Comparison of ENCODE assay signal across 26 cellular contexts in the genomic region with DNA sequence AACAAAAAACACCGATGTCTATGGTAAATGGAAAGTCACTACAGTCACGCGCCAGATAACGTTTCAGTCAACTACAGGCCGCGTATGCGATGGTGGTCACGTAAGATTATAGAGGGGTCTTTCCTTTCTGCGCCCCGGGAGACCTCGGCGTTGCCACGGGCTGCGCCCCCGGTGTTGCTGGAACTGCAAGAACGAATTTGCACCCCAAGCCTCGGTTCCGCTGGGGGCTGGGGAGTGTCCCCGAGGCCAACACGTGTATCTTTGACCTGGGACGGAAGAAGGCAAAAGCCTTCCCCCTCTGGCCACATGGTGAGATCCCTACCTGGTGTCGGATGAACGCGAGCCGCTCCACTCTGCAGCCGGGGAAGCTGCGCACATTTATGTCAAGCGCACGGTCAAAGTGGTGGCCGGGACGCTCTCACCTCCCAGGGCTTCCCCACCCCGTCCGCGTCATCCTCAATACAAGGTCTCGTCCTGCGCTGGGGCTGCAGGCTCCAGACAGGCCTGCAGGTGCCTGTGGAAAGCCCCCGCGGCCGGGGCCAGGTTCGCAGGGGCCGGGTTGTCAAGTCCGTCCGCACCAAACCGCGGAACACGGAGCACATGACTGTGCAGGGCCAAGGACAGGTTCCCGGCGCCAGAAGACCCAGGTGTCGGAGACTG.
"Had no signal": no experiment of that assay in that cellular context is flagged by ENCODE, and none has a peak within 500 bp of the region (broad histone marks: within the 10 kb centered on the region; RNA-seq: fewer than 3 reads in every experiment).

No MANE protein-coding gene starts in this region.

- H3K4me3 Mint-ChIP-seq: activated CD4-positive, alpha-beta memory T cell treated with anti-CD3 and anti-CD28 coated beads, Interleukin-2, amount 10 ng/mL, durations not matched to agents 7 days and 5 days; activated CD4-positive, alpha-beta T cell treated with anti-CD3 and anti-CD28 coated beads, Interleukin-2, amount 10 ng/mL, durations not matched to agents 7 days and 5 days; activated naive CD4-positive, alpha-beta T cell treated with anti-CD3 and anti-CD28 coated beads, Interleukin-2, amount 10 ng/mL, durations not matched to agents 7 days and 5 days; activated naive CD8-positive, alpha-beta T cell treated with anti-CD3 and anti-CD28 coated beads, Interleukin-2, amount 10 ng/mL, durations not matched to agents 7 days and 5 days; activated T-cell treated with anti-CD3 and anti-CD28 coated beads, Interleukin-2, amount 50 U/mL, for 24 hours; activated T-cell treated with anti-CD3 and anti-CD28 coated beads, Interleukin-2, amount 50 U/mL, for 72 hours; brain had no signal

- H3K4me1 Mint-ChIP-seq: activated CD4-positive, alpha-beta memory T cell treated with anti-CD3 and anti-CD28 coated beads, Interleukin-2, amount 10 ng/mL, durations not matched to agents 7 days and 5 days; activated CD4-positive, alpha-beta T cell treated with anti-CD3 and anti-CD28 coated beads, Interleukin-2, amount 10 ng/mL, durations not matched to agents 7 days and 5 days; activated naive CD4-positive, alpha-beta T cell treated with anti-CD3 and anti-CD28 coated beads, Interleukin-2, amount 10 ng/mL, durations not matched to agents 7 days and 5 days; activated naive CD8-positive, alpha-beta T cell treated with anti-CD3 and anti-CD28 coated beads, Interleukin-2, amount 10 ng/mL, durations not matched to agents 7 days and 5 days had no signal

- H3K9me3 ChIP-seq: ascending aorta, breast epithelium, colonic mucosa, esophagus squamous epithelium, gastroesophageal sphincter had no signal

- H3K36me3 Mint-ChIP-seq: activated naive CD4-positive, alpha-beta T cell treated with anti-CD3 and anti-CD28 coated beads, Interleukin-2, amount 10 ng/mL, durations not matched to agents 7 days and 5 days; activated naive CD4-positive, alpha-beta T cell treated with anti-CD3 and anti-CD28 coated beads, Interleukin-2, amount 50 U/mL, for 72 hours; activated naive CD8-positive, alpha-beta T cell treated with anti-CD3 and anti-CD28 coated beads, Interleukin-2, amount 10 ng/mL, durations not matched to agents 7 days and 5 days; brain had no signal

- ATAC-seq: activated naive CD4-positive, alpha-beta T cell treated with anti-CD3 and anti-CD28 coated beads, Interleukin-2, amount 50 U/mL, for 72 hours; activated T-cell treated with anti-CD3 and anti-CD28 coated beads, Interleukin-2, amount 50 U/mL, for 72 hours; gastroesophageal sphincter had no signal

- H3K4me3 ChIP-seq: ascending aorta, breast epithelium, cardiac muscle cell, colonic mucosa, esophagus squamous epithelium, gastroesophageal sphincter had no signal

- H3K27me3 ChIP-seq: ascending aorta, breast epithelium, cardiac muscle cell, colonic mucosa, esophagus squamous epithelium, gastroesophageal sphincter had no signal

- H3K4me1 ChIP-seq: ascending aorta, breast epithelium, colonic mucosa, gastroesophageal sphincter had no signal

- DNase-seq: activated CD4-positive, alpha-beta memory T cell treated with anti-CD3 and anti-CD28 coated beads, Interleukin-2, amount 10 ng/mL, durations not matched to agents 7 days and 5 days; activated CD4-positive, alpha-beta T cell treated with anti-CD3 and anti-CD28 coated beads for 1 hour; activated CD4-positive, alpha-beta T cell treated with anti-CD3 and anti-CD28 coated beads for 4 hours; activated CD4-positive, alpha-beta T cell treated with anti-CD3 and anti-CD28 coated beads, Interleukin-2, amount 10 ng/mL, durations not matched to agents 7 days and 5 days; activated CD4-positive, alpha-beta T cell treated with anti-CD3 and anti-CD28 coated beads, Interleukin-2, amount 50 U/mL, for 4 hours; activated CD8-positive, alpha-beta memory T cell treated with anti-CD3 and anti-CD28 coated beads, Interleukin-2, amount 50 U/mL, for 48 hours; activated gamma-delta T cell; activated naive CD4-positive, alpha-beta T cell; activated naive CD4-positive, alpha-beta T cell treated with anti-CD3 and anti-CD28 coated beads, Interleukin-2, amount 10 ng/mL, durations not matched to agents 7 days and 5 days; activated naive CD8-positive, alpha-beta T cell treated with anti-CD3 and anti-CD28 coated beads, Interleukin-2, amount 10 ng/mL, durations not matched to agents 7 days and 5 days; activated T-cell treated with anti-CD3 and anti-CD28 coated beads for 4 hours; activated T-cell treated with anti-CD3 and anti-CD28 coated beads, Interleukin-2, amount 50 U/mL, for 24 hours; activated T-cell treated with anti-CD3 and anti-CD28 coated beads, Interleukin-2, amount 50 U/mL, for 72 hours; central memory CD4-positive, alpha-beta T cell; cerebellar nuclear complex; colonic mucosa; effector CD8-positive, alpha-beta T cell; esophagus squamous epithelium; foreskin melanocyte; T-helper 2 cell had no signal

- H3K27ac ChIP-seq: ascending aorta, breast epithelium, cardiac muscle cell, colonic mucosa, esophagus squamous epithelium, gastroesophageal sphincter had no signal

- H3K36me3 ChIP-seq: ascending aorta, breast epithelium, cardiac muscle cell, colonic mucosa, esophagus squamous epithelium, gastroesophageal sphincter had no signal

- H3K9me3 Mint-ChIP-seq: activated CD4-positive, alpha-beta memory T cell treated with anti-CD3 and anti-CD28 coated beads, Interleukin-2, amount 10 ng/mL, durations not matched to agents 7 days and 5 days; activated CD4-positive, alpha-beta T cell treated with anti-CD3 and anti-CD28 coated beads, Interleukin-2, amount 10 ng/mL, durations not matched to agents 7 days and 5 days; activated naive CD4-positive, alpha-beta T cell treated with anti-CD3 and anti-CD28 coated beads, Interleukin-2, amount 10 ng/mL, durations not matched to agents 7 days and 5 days; activated naive CD4-positive, alpha-beta T cell treated with anti-CD3 and anti-CD28 coated beads, Interleukin-2, amount 50 U/mL, for 72 hours; activated naive CD8-positive, alpha-beta T cell treated with anti-CD3 and anti-CD28 coated beads, Interleukin-2, amount 10 ng/mL, durations not matched to agents 7 days and 5 days; activated T-cell treated with anti-CD3 and anti-CD28 coated beads, Interleukin-2, amount 50 U/mL, for 24 hours; activated T-cell treated with anti-CD3 and anti-CD28 coated beads, Interleukin-2, amount 50 U/mL, for 72 hours had no signal

- H3K27ac Mint-ChIP-seq: activated CD4-positive, alpha-beta memory T cell treated with anti-CD3 and anti-CD28 coated beads, Interleukin-2, amount 10 ng/mL, durations not matched to agents 7 days and 5 days; activated CD4-positive, alpha-beta T cell treated with anti-CD3 and anti-CD28 coated beads, Interleukin-2, amount 10 ng/mL, durations not matched to agents 7 days and 5 days; activated naive CD4-positive, alpha-beta T cell treated with anti-CD3 and anti-CD28 coated beads, Interleukin-2, amount 10 ng/mL, durations not matched to agents 7 days and 5 days; activated naive CD4-positive, alpha-beta T cell treated with anti-CD3 and anti-CD28 coated beads, Interleukin-2, amount 50 U/mL, for 72 hours; activated naive CD8-positive, alpha-beta T cell treated with anti-CD3 and anti-CD28 coated beads, Interleukin-2, amount 10 ng/mL, durations not matched to agents 7 days and 5 days; activated T-cell treated with anti-CD3 and anti-CD28 coated beads, Interleukin-2, amount 50 U/mL, for 24 hours; activated T-cell treated with anti-CD3 and anti-CD28 coated beads, Interleukin-2, amount 50 U/mL, for 72 hours; brain had no signal
